17 cellular contexts compared by ENCODE assay signal in the genomic region with DNA sequence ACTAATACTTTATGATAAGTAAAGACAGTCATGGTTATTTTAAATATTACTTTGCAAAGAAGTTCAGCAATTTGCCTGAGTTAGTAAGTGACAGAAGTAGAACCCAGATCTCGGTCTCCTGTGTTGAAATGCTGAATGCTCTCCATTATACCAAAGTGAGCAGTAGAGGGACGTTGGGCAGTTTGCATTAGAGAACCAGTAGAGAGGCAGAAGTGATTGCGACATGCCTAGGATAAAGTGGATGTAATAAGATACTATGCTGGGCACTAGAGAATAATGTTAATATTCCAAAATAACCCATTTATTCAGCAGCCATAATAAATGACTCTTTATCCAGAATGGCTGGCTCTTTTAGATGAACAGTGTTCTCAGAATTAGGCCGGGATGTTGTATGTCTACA.
"Had no signal": no experiment of that assay in that cellular context is flagged by ENCODE, and none has a peak within 500 bp of the region (broad histone marks: within the 10 kb centered on the region; RNA-seq: fewer than 3 reads in every experiment).

No MANE protein-coding gene starts in this region.

- H3K27ac ChIP-seq: brain microvascular endothelial cell had no signal

- H3K36me3 ChIP-seq: brain microvascular endothelial cell had no signal

- DNase-seq: activated B cell treated with CpG ODN at 0.5 μM for 24 hours; activated CD4-positive, alpha-beta T cell treated with anti-CD3 and anti-CD28 coated beads, Interleukin-2, amount 10 ng/mL, durations not matched to agents 24 days and 14 days; activated CD8-positive, alpha-beta T cell treated with anti-CD3 and anti-CD28 coated beads for 36 hours; activated naive CD4-positive, alpha-beta T cell treated with Interleukin-2 at 50 U/mL for 16 hours; activated T-cell treated with anti-CD3 and anti-CD28 coated beads, Interleukin-2, amount 50 U/mL, for 1 hour; aorta; brain microvascular endothelial cell; effector CD4-positive, alpha-beta T cell; foreskin melanocyte; hypothalamus; midbrain; nephron progenitor cell; nucleus accumbens; stimulated activated CD4-positive, alpha-beta T cell treated with anti-CD3 and anti-CD28 coated beads, Interleukin-12 subunit alpha, Interleukin-12 subunit beta, amount 100 ng/mL, for 4 hours; stimulated activated CD4-positive, alpha-beta T cell treated with anti-CD3 and anti-CD28 coated beads, Interleukin-1b, Interleukin-23, amount 100 ng/mL, for 48 hours; stimulated activated CD8-positive, alpha-beta memory T cell treated with anti-CD3 and anti-CD28 coated beads, Interleukin-4, amount 100 ng/mL, for 48 hours; stimulated activated naive CD4-positive, alpha-beta T cell had no signal

- H3K27me3 ChIP-seq: brain microvascular endothelial cell had no signal

- ATAC-seq: activated CD8-positive, alpha-beta T cell treated with anti-CD3 and anti-CD28 coated beads for 36 hours had no signal
